3 cellular contexts compared by ENCODE assay signal in genomic region chr6:43221774-43222101, GRCh38.
TF ChIP-seq lines count a peak whose summit lies in the region.

No MANE protein-coding gene starts in this region.

TF ChIP-seq in SK-N-SH treated with all-trans-retinoic acid at 6 μM for 48 hours, 23 proteins besides CTCF, POLR2A, EP300 and RAD21:
- TF ChIP-seq RARB (CRISPR knock-in tag; IDR thresholded peaks at IDR 0.05): no peak
- no peak for TF ChIP-seq TCF4 (CRISPR knock-in tag; IDR thresholded peaks at IDR 0.05; ENCODE audit: borderline replicate concordance)
- TF ChIP-seq ESRRG (CRISPR knock-in tag; IDR thresholded peaks at IDR 0.05): no peak
- no peak for TF ChIP-seq CSDC2 (CRISPR knock-in tag; IDR thresholded peaks at IDR 0.05)
- TF ChIP-seq PPARA (CRISPR knock-in tag; IDR thresholded peaks at IDR 0.05; ENCODE audit: borderline replicate concordance): no peak
- TF ChIP-seq ZFP3 (CRISPR knock-in tag; IDR thresholded peaks at IDR 0.05): no peak
- TF ChIP-seq TSHZ2 (CRISPR knock-in tag; IDR thresholded peaks at IDR 0.05): no peak
- no peak for TF ChIP-seq ZNF8 (CRISPR knock-in tag; IDR thresholded peaks at IDR 0.05)
- TF ChIP-seq ZNF70 (CRISPR knock-in tag; IDR thresholded peaks at IDR 0.05): no peak
TF ChIP-seq in SK-N-SH treated with all-trans-retinoic acid at 6 μM for 48 hours: peak in this region for 0.

TF ChIP-seq in SK-N-SH, 30 proteins besides CTCF, POLR2A, EP300 and RAD21:
- TF ChIP-seq SMC3 (IDR thresholded peaks at IDR 0.05; ENCODE audit: low read depth, low read length) (no peak), GABPA (IDR thresholded peaks at IDR 0.05; ENCODE audit: low read depth) (no peak), TEAD4 (IDR thresholded peaks at IDR 0.05; ENCODE audit: borderline replicate concordance, insufficient read depth) (no peak), NRF1 (IDR thresholded peaks at IDR 0.05; ENCODE audit: low read depth, low read length) (no peak), JUND (IDR thresholded peaks at IDR 0.05) (no peak), EZH2phosphoT487 (IDR thresholded peaks at IDR 0.05; ENCODE audit: borderline replicate concordance, low read depth) (no peak), GATA2 (CRISPR knock-in tag; IDR thresholded peaks at IDR 0.05) (no peak), REST (IDR thresholded peaks at IDR 0.05; ENCODE audit: low read depth, low read length) (no peak), RCOR1 (IDR thresholded peaks at IDR 0.05; ENCODE audit: low read length) (no peak), ELF1 (IDR thresholded peaks at IDR 0.05) (no peak), USF1 (IDR thresholded peaks at IDR 0.05; ENCODE audit: borderline replicate concordance, low read depth) (no peak), NFIC (IDR thresholded peaks at IDR 0.05; ENCODE audit: borderline replicate concordance) (no peak), PBX3 (IDR thresholded peaks at IDR 0.05) (no peak), POLR2AphosphoS5 (IDR thresholded peaks at IDR 0.05; ENCODE audit: low read depth, low read length) (no peak), SIN3A (IDR thresholded peaks at IDR 0.05; ENCODE audit: borderline replicate concordance, low read depth, low read length) (no peak)
TF ChIP-seq in SK-N-SH: peak in this region for 0.

TF ChIP-seq in H1, 55 proteins besides CTCF, POLR2A, EP300 and RAD21:
- no peak for TF ChIP-seq POLR2AphosphoS5 (IDR thresholded peaks at IDR 0.05; ENCODE audit: low read depth, low read length)
- no peak for TF ChIP-seq RFX5 (IDR thresholded peaks at IDR 0.05; ENCODE audit: borderline replicate concordance, low read depth, low read length)
- TF ChIP-seq HDAC6 (IDR thresholded peaks at IDR 0.05; ENCODE audit: low read depth, low read length): no peak
